24 cellular contexts compared by ENCODE assay signal in genomic region chr22:29630987-29631386, GRCh38. TPM values are rescaled to one million over a fixed set of nuclear protein-coding genes. Genes with fewer than 3 reads are reported as not detected.
DNase-seq lines count a peak whose midpoint lies in the region; ATAC-seq and TF ChIP-seq lines count a peak whose summit lies in the region.
"Had no signal": no experiment of that assay in that cellular context is flagged by ENCODE, and none has a peak within 500 bp of the region (broad histone marks: within the 10 kb centered on the region; RNA-seq: fewer than 3 reads in every experiment).

No MANE protein-coding gene starts in this region.

- H3K27me3 ChIP-seq in GM23338 (ENCODE audit: insufficient read depth): no peaks in the 10 kb centered on the region
- no peaks in the 10 kb centered on the region for H3K27me3 ChIP-seq in upper lobe of right lung
- H3K27me3 ChIP-seq in WERI-Rb-1 (ENCODE audit: insufficient read depth, low read depth, severe bottlenecking): no peaks in the 10 kb centered on the region
- no peaks in the 10 kb centered on the region for H3K27me3 ChIP-seq in PC-3 (ENCODE audit: low read length)
- H3K27me3 ChIP-seq: SJCRH30 had no signal

- H3K27ac ChIP-seq in GM23338 (ENCODE audit: low read depth) (0 out of 2 replicates have a peak overlapping the region, but pooled peaks have one; percentile 69), angular gyrus (ENCODE audit: low read depth, low read length) (peak overlapping the region; percentile 10), upper lobe of right lung (no peak overlapping the region), WERI-Rb-1 (no peak overlapping the region), PC-3 (ENCODE audit: low read length) (no peak overlapping the region)
- H3K27ac ChIP-seq: HL-60, SJCRH30 had no signal

- no peak overlapping the region for H3K27ac Mint-ChIP-seq in GM23338

- H3K9ac ChIP-seq in PC-3 (ENCODE audit: low read length): no peak overlapping the region

- no peak overlapping the region for H3K4me3 Mint-ChIP-seq in GM23338
- H3K4me3 Mint-ChIP-seq: CD4-positive, alpha-beta memory T cell had no signal

- CTCF ChIA-PET in PC-3 (lab: Charles Lee): no interaction called here

- H3K4me3 ChIP-seq in GM23338 (no peak overlapping the region), upper lobe of right lung (no peak overlapping the region), WERI-Rb-1 (ENCODE audit: low read depth, low read length) (no peak overlapping the region), PC-3 (ENCODE audit: low read length) (no peak overlapping the region)
- H3K4me3 ChIP-seq: SJCRH30 had no signal

- ATAC-seq in GM23338 (no peak), left ventricle myocardium superior (peak; percentile 74), upper lobe of right lung (peak; percentile 17), PC-3 (no peak)
- ATAC-seq: SK-N-SH treated with all-trans-retinoic acid at 6 μM for 48 hours had no signal

- intact Hi-C loops in left ventricle myocardium superior (cut with micrococcal nuclease) (no loop called here), upper lobe of right lung (cut with DNase I) (no loop called here), PC-3 (cut with micrococcal nuclease) (no loop called here)

- peaks cover 76% of the 10 kb centered on the region for H3K79me2 ChIP-seq in GM23338 (replicated peaks; ENCODE audit: insufficient read depth)
- peaks cover 100% of the 10 kb centered on the region for H3K79me2 ChIP-seq in PC-3 (ENCODE audit: low read length)

- no peak overlapping the region for H3K4me2 ChIP-seq in GM23338
- H3K4me2 ChIP-seq in PC-3 (ENCODE audit: low read length): no peak overlapping the region

- TF ChIP-seq CTCF in GM23338 (conservative IDR thresholded peaks at IDR 0.05; ENCODE audit: low read depth in 2 of 2) (no peak), upper lobe of right lung (IDR thresholded peaks at IDR 0.05) (no peak), WERI-Rb-1 (IDR thresholded peaks at IDR 0.05; ENCODE audit: low read depth, low read length) (no peak), PC-3 (conservative IDR thresholded peaks at IDR 0.05; ENCODE audit: low read depth, low read length) (no peak)

- H3K9me3 ChIP-seq in upper lobe of right lung (no peaks in the 10 kb centered on the region), WERI-Rb-1 (ENCODE audit: severe bottlenecking) (no peaks in the 10 kb centered on the region), PC-3 (ENCODE audit: low read length) (no peaks in the 10 kb centered on the region)
- H3K9me3 ChIP-seq: SJCRH30 had no signal

- H2AFZ ChIP-seq in GM23338 (no peak overlapping the region), PC-3 (ENCODE audit: low read length) (no peak overlapping the region)

- H3K27me3 Mint-ChIP-seq in GM23338 (ENCODE audit: insufficient read depth, low read depth, poor library complexity): peaks cover 5% of the 10 kb centered on the region
- H3K27me3 Mint-ChIP-seq: CD4-positive, alpha-beta memory T cell had no signal

- no peak for DNase-seq in GM23338 (ENCODE audit: low spot score)
- DNase-seq in left ventricle myocardium superior: no peak
- no peak for DNase-seq in upper lobe of right lung
- no peak for DNase-seq in WERI-Rb-1
- no peak for DNase-seq in PC-3
- no peak for DNase-seq in NK-92 (lab: John Stamatoyannopoulos, UW; ENCODE audit: unreplicated experiment)
- DNase-seq: AML-193; C1 segment of cervical spinal cord; CD4-positive, alpha-beta memory T cell; COR-L47; DMS 273 treated with DMSO at 0.1 percent for 48 hours; DMS79; EL; GF-D8; NCI-H1092; NCI-H1417 treated with DMSO at 0.1 percent for 48 hours; NCI-H1694 treated with DMSO at 0.1 percent for 48 hours; NCI-H2081; NCI-H2227 treated with DMSO at 0.1 percent for 48 hours; NCI-H69; SJCRH30 had no signal

- POLR2A ChIA-PET in PC-3 (lab: Charles Lee; ENCODE audit: unreplicated experiment): no interaction called here

- peaks cover 28% of the 10 kb centered on the region for H3K4me1 Mint-ChIP-seq in GM23338

- BruUV-seq in PC-3 (replicated peaks; lab: Mats Ljungman, UMichigan): no TSS peak

- H3K4me1 ChIP-seq in GM23338 (ENCODE audit: insufficient read depth) (peaks cover 15% of the 10 kb centered on the region; the same call in 1 of the 2 replicates), upper lobe of right lung (peaks cover 30% of the 10 kb centered on the region), PC-3 (ENCODE audit: insufficient read depth, low read length) (peaks cover 82% of the 10 kb centered on the region)

- H3K36me3 ChIP-seq in GM23338 (ENCODE audit: insufficient read depth): no peaks in the 10 kb centered on the region
- H3K36me3 ChIP-seq in upper lobe of right lung: no peaks in the 10 kb centered on the region
- H3K36me3 ChIP-seq in WERI-Rb-1: no peaks in the 10 kb centered on the region
- peaks cover 10% of the 10 kb centered on the region; the same call in 1 of the 2 replicates for H3K36me3 ChIP-seq in PC-3 (ENCODE audit: low read depth, low read length)
- H3K36me3 ChIP-seq: SJCRH30 had no signal

- no peaks in the 10 kb centered on the region for H3K36me3 Mint-ChIP-seq in GM23338 (ENCODE audit: low read depth)

- no peaks in the 10 kb centered on the region for H3K9me3 Mint-ChIP-seq in GM23338
- H3K9me3 Mint-ChIP-seq: CD4-positive, alpha-beta memory T cell had no signal

- H3K9me2 ChIP-seq in GM23338 (ENCODE audit: insufficient read depth): no peaks in the 10 kb centered on the region
- H3K9me2 ChIP-seq in PC-3 (replicated peaks; ENCODE audit: low read length): no peaks in the 10 kb centered on the region

- H4K20me1 ChIP-seq in GM23338 (replicated peaks; ENCODE audit: insufficient read depth) (peaks cover 9% of the 10 kb centered on the region; the same call in 1 of the 2 replicates), PC-3 (ENCODE audit: low read length) (no peaks in the 10 kb centered on the region)

- H3F3A ChIP-seq in GM23338 (replicated peaks; ENCODE audit: low read depth) (peaks cover 12% of the 10 kb centered on the region), PC-3 (ENCODE audit: low read length, unreplicated experiment) (peaks cover 18% of the 10 kb centered on the region)

TF ChIP-seq in GM23338, 12 proteins besides CTCF, POLR2A, EP300 and RAD21 (continues in another document):
- TF ChIP-seq STAT1 (IDR thresholded peaks at IDR 0.05; ENCODE audit: unreplicated experiment): no peak
- TF ChIP-seq, protein P1, sequence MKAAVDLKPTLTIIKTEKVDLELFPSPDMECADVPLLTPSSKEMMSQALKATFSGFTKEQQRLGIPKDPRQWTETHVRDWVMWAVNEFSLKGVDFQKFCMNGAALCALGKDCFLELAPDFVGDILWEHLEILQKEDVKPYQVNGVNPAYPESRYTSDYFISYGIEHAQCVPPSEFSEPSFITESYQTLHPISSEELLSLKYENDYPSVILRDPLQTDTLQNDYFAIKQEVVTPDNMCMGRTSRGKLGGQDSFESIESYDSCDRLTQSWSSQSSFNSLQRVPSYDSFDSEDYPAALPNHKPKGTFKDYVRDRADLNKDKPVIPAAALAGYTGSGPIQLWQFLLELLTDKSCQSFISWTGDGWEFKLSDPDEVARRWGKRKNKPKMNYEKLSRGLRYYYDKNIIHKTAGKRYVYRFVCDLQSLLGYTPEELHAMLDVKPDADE (IDR thresholded peaks at IDR 0.05): no peak
- no peak for TF ChIP-seq EZH2 (IDR thresholded peaks at IDR 0.05; ENCODE audit: low read depth, unreplicated experiment)
- TF ChIP-seq CREB1 (CRISPR knock-in tag; IDR thresholded peaks at IDR 0.05; ENCODE audit: low read depth): no peak
- TF ChIP-seq REST (IDR thresholded peaks at IDR 0.05; ENCODE audit: unreplicated experiment): no peak
- TF ChIP-seq POLR2AphosphoS5 (IDR thresholded peaks at IDR 0.05; ENCODE audit: low read depth): no peak

RNA-seq across cellular contexts. Expression of gene NF2, which starts 27.6 kb away (rescaled TPM):
- total RNA-seq in GM23338 (2014; rRNA removed; shearing (Covaris generic)): 50.6 and 54.5 TPM in 2 replicates
- 14.4 and 15.0 TPM in 2 replicates for polyA plus RNA-seq in GM23338 (2016; fragmentation: Nextera tagmentation; extraction: Ambion mirVana)
- total RNA-seq in left ventricle myocardium superior (53.8 TPM), upper lobe of right lung (43.9 TPM), PC-3 (2014; rRNA removed) (113 and 154 TPM in 2 replicates)

RNA-seq across cellular contexts. Expression of gene NIPSNAP1, which starts 50.1 kb away (rescaled TPM):
- 136 and 154 TPM in 2 replicates for total RNA-seq in GM23338 (2014; rRNA removed; shearing (Covaris generic))
- polyA plus RNA-seq in GM23338 (2016; fragmentation: Nextera tagmentation; extraction: Ambion mirVana): 72.0 and 80.3 TPM in 2 replicates
- total RNA-seq in left ventricle myocardium superior (18.3 TPM), upper lobe of right lung (23.0 TPM), PC-3 (2014; rRNA removed) (68.8 and 75.4 TPM in 2 replicates)

Comparison
In these comparisons a context has a peak if more than half of its experiments do, and no peak if none do; other contexts are left out.
1. ATAC-seq: peak in left ventricle myocardium superior (single experiment) and upper lobe of right lung (single experiment); none in GM23338 (single experiment) and PC-3 (single experiment).
2. H3K27ac ChIP-seq: peak in GM23338 (single experiment) and angular gyrus (single experiment); none in upper lobe of right lung (single experiment), WERI-Rb-1 (single experiment) and PC-3 (single experiment).